ENCODE assay signal across 12 cellular contexts in genomic region chr5:149450199-149450598, GRCh38.
DNase-seq lines count a peak whose midpoint lies in the region; FAIRE-seq and TF ChIP-seq lines count a peak whose summit lies in the region.
"Had no signal": no experiment of that assay in that cellular context is flagged by ENCODE, and none has a peak within 500 bp of the region (broad histone marks: within the 10 kb centered on the region; RNA-seq: fewer than 3 reads in every experiment).

No MANE protein-coding gene starts in this region.

- H3K27ac ChIP-seq in mucosa of rectum (ENCODE audit: low read depth in 2 of 2, low read length in 2 of 2): peak overlapping the region; percentile 89 to 93
- peak overlapping the region; percentile 86 to 92 (median 90) for H3K27ac ChIP-seq in transverse colon

- H3K27ac Mint-ChIP-seq in nephron progenitor cell: no peak overlapping the region

- H3K9me3 Mint-ChIP-seq in nephron progenitor cell: peaks cover 3% of the 10 kb centered on the region

- H3K4me3 ChIP-seq in mucosa of rectum (ENCODE audit: low read length in 2 of 2) (no peak overlapping the region), transverse colon (no peak overlapping the region)

- no peak overlapping the region for H3K4me3 Mint-ChIP-seq in nephron progenitor cell

- 55% methylated on average over 3 of the region's 3 CpGs; no CpG with 5 or more reads in 1 of the 2 donors for WGBS in transverse colon (ENCODE audit: low coverage in 1 of 2), 2 donors

- no peak for FAIRE-seq in GM12891 (lab: Jason Lieb, UNC)

- H3K27me3 Mint-ChIP-seq in nephron progenitor cell (ENCODE audit: low read depth, poor library complexity): peaks cover 3% of the 10 kb centered on the region

- H3K9me3 ChIP-seq in mucosa of rectum (ENCODE audit: control insufficient read depth in 2 of 2, low read length in 2 of 2) (no peaks in the 10 kb centered on the region), transverse colon (no peaks in the 10 kb centered on the region)

- H3K4me1 ChIP-seq in mucosa of rectum (ENCODE audit: control insufficient read depth in 2 of 2, insufficient read depth in 2 of 2, low read length in 2 of 2) (peaks cover 38 to 46% of the 10 kb centered on the region in 2 donors), transverse colon (peaks cover 38 to 68% (median 57%) of the 10 kb centered on the region in 4 donors)

- TF ChIP-seq POLR2A in transverse colon (IDR thresholded peaks at IDR 0.05) (no peak), GM12891 (IDR thresholded peaks at IDR 0.05; ENCODE audit: low read depth, low read length) (no peak)

- no peak for TF ChIP-seq CTCF in transverse colon (IDR thresholded peaks at IDR 0.05)
- TF ChIP-seq CTCF in nephron progenitor cell (IDR thresholded peaks at IDR 0.05): no peak

- H3K36me3 ChIP-seq in mucosa of rectum (ENCODE audit: control insufficient read depth in 2 of 2, insufficient read depth in 2 of 2, low read length in 2 of 2): no peaks in the 10 kb centered on the region
- H3K36me3 ChIP-seq in transverse colon: no peaks in the 10 kb centered on the region

- peak overlapping the region; percentile 26 to 39 for H3K9ac ChIP-seq in mucosa of rectum (ENCODE audit: low read depth in 1 of 2, low read length in 2 of 2)

- H3K27me3 ChIP-seq in mucosa of rectum (ENCODE audit: control insufficient read depth in 2 of 2, insufficient read depth in 2 of 2, low read length in 2 of 2) (no peaks in the 10 kb centered on the region), transverse colon (no peaks in the 10 kb centered on the region)

- in situ Hi-C loops in transverse colon (cut with MboI; ENCODE audit: low pct_ligation_motif_present in 1 of 4, low pct_unique_long_range_greater_than_20kb in 1 of 4, low sequenced_read_pairs in 3 of 4): no loop called here

- TF ChIP-seq EP300 in transverse colon (IDR thresholded peaks at IDR 0.05; ENCODE audit: low read depth): no peak

- DNase-seq in RPMI7951 (ENCODE audit: low read depth): peak; percentile 63
- peak; percentile 65 for DNase-seq in fibroblast of gingiva (ENCODE audit: low read depth)
- DNase-seq in transverse colon: peak; percentile 60
- no peak for DNase-seq in GM12891 (ENCODE audit: insufficient read length, low spot score)
- no peak for DNase-seq in ecto neural progenitor cell (ENCODE audit: low spot score)
- DNase-seq in posterior vena cava (ENCODE audit: low spot score): no peak
- DNase-seq in nephron progenitor cell: no peak
- DNase-seq: activated effector memory CD4-positive, alpha-beta T cell treated with Interleukin-2 at 50 U/mL for 16 hours; DMS53; NCI-H1417 treated with DMSO at 0.1 percent for 48 hours; stimulated activated CD4-positive, alpha-beta T cell treated with anti-CD3 and anti-CD28 coated beads, Interleukin-4, amount 100 ng/mL, for 24 hours had no signal

- peaks cover 74% of the 10 kb centered on the region for H3K4me1 Mint-ChIP-seq in nephron progenitor cell

- no peaks in the 10 kb centered on the region for H3K36me3 Mint-ChIP-seq in nephron progenitor cell (ENCODE audit: low read depth)

- intact Hi-C loops in transverse colon (cut with DNase I; ENCODE audit: low total_unique reads) (no loop called here), posterior vena cava (cut with DNase I) (loop anchor here in 1 of 2 donors (5.0 kb wide), 1 partner anchor 37 kb away; no protein-coding TSS in a partner anchor)

TF ChIP-seq in GM12891, 5 proteins besides CTCF, POLR2A, EP300 and RAD21:
- TF ChIP-seq TAF1 (IDR thresholded peaks at IDR 0.05; ENCODE audit: low read depth, low read length) (no peak), SPI1 (IDR thresholded peaks at IDR 0.05; ENCODE audit: low read depth, low read length) (no peak), PAX5 (IDR thresholded peaks at IDR 0.05; ENCODE audit: insufficient read depth, low read length, severe bottlenecking) (no peak), POU2F2 (IDR thresholded peaks at IDR 0.05; ENCODE audit: low read depth, low read length) (no peak), POLR2AphosphoS5 (IDR thresholded peaks at IDR 0.05; ENCODE audit: low read depth, low read length) (no peak)

Comparison
In these comparisons a context has a peak if more than half of its experiments do, and no peak if none do; other contexts are left out.
1. DNase-seq: peak in RPMI7951 (single experiment), fibroblast of gingiva (single experiment) and transverse colon (single experiment); none in GM12891 (single experiment), ecto neural progenitor cell (single experiment), posterior vena cava (single experiment) and nephron progenitor cell (single experiment).